18 cellular contexts compared by ENCODE assay signal in the genomic region with DNA sequence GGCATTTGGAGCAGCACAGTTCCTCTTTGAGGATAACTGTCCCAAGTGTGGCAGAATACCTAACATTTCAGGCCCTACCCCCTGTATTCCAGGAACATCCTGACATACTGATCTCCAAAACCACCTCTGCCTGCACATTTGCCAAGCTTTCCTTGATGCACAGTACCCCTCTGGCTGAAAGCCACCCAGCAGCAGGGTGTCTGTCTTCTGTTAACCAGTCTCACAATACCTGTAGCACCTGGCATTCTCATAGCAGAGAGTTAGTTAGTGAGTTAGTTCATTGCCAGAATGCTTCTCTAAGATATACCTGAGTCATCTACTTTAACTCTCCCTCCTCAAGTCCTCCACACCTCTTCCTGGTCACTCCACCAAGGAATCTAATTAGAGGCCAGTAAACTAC. TPM values are rescaled to one million over a fixed set of nuclear protein-coding genes. Genes with fewer than 3 reads are reported as not detected.
DNase-seq lines count a peak whose midpoint lies in the region; ATAC-seq, FAIRE-seq and TF ChIP-seq lines count a peak whose summit lies in the region.
"Had no signal": no experiment of that assay in that cellular context is flagged by ENCODE, and none has a peak within 500 bp of the region (broad histone marks: within the 10 kb centered on the region; RNA-seq: fewer than 3 reads in every experiment).

No MANE protein-coding gene starts in this region.

- H3K4me1 ChIP-seq in DND-41 (ENCODE audit: insufficient read depth, low read length) (peaks cover 27% of the 10 kb centered on the region), left lung (no peaks in the 10 kb centered on the region)
- H3K4me1 ChIP-seq: neural progenitor cell, prostate gland, tibial artery had no signal

- H3K27ac ChIP-seq in DND-41 (ENCODE audit: low read length) (peak overlapping the region; percentile 68), left lung (no peak overlapping the region)
- H3K27ac ChIP-seq: hepatocyte, neural progenitor cell, prostate gland, tibial artery had no signal

- ATAC-seq in DND-41 (ENCODE audit: insufficient read depth, low read depth): peak; percentile 13; the same call in 1 of the 3 replicates
- ATAC-seq in naive thymus-derived CD8-positive, alpha-beta T cell: peak; percentile 52 to 64
- no peak for ATAC-seq in left lung

- no peaks in the 10 kb centered on the region for H3K9me3 ChIP-seq in DND-41 (ENCODE audit: insufficient read depth, low read length, severe bottlenecking)
- H3K9me3 ChIP-seq in left lung: no peaks in the 10 kb centered on the region
- H3K9me3 ChIP-seq: prostate gland, tibial artery had no signal

- POLR2A ChIA-PET in naive thymus-derived CD8-positive, alpha-beta T cell (lab: Charles Lee): interaction anchor here (0.9 to 6.1 kb wide), 6 partner anchors 11 to 70 kb away, joined by 3 to 100 read pairs (median 10); a partner anchor contains a TSS

- H3K9ac ChIP-seq in DND-41 (ENCODE audit: low read depth, low read length): peak overlapping the region; percentile 25; the same call in 1 of the 2 replicates
- H3K9ac ChIP-seq: neural progenitor cell had no signal

- peak overlapping the region; percentile 98 for H3K27ac Mint-ChIP-seq in activated T-helper 1 cell treated with anti-CD3 and anti-CD28 coated beads, Interleukin-12 subunit alpha, Interleukin-12 subunit beta, Interleukin-2, Interleukin-4 antibody, amounts not matched to agents 30 ng/mL and 10 ng/mL and 1 ng/mL, durations not matched to agents 14 hours and 24 hours and 36 hours
- peak overlapping the region; percentile 94 to 98 (median 98) for H3K27ac Mint-ChIP-seq in naive thymus-derived CD8-positive, alpha-beta T cell
- H3K27ac Mint-ChIP-seq: brain, neural progenitor cell had no signal

- H3K36me3 Mint-ChIP-seq in activated T-helper 1 cell treated with anti-CD3 and anti-CD28 coated beads, Interleukin-12 subunit alpha, Interleukin-12 subunit beta, Interleukin-2, Interleukin-4 antibody, amounts not matched to agents 30 ng/mL and 10 ng/mL and 1 ng/mL, durations not matched to agents 14 hours and 24 hours and 36 hours (ENCODE audit: low read depth): peaks cover 11% of the 10 kb centered on the region
- H3K36me3 Mint-ChIP-seq in naive thymus-derived CD8-positive, alpha-beta T cell: peaks cover 0 to 2% (median 0%) of the 10 kb centered on the region in 3 donors
- H3K36me3 Mint-ChIP-seq: brain, neural progenitor cell had no signal

- no peaks in the 10 kb centered on the region for H3K27me3 ChIP-seq in DND-41 (ENCODE audit: insufficient read depth, low read length, poor library complexity)
- no peaks in the 10 kb centered on the region for H3K27me3 ChIP-seq in left lung
- H3K27me3 ChIP-seq: hepatocyte, neural progenitor cell, tibial artery had no signal

- H3K27me3 Mint-ChIP-seq in activated T-helper 1 cell treated with anti-CD3 and anti-CD28 coated beads, Interleukin-12 subunit alpha, Interleukin-12 subunit beta, Interleukin-2, Interleukin-4 antibody, amounts not matched to agents 30 ng/mL and 10 ng/mL and 1 ng/mL, durations not matched to agents 14 hours and 24 hours and 36 hours (ENCODE audit: insufficient read depth): no peaks in the 10 kb centered on the region
- no peaks in the 10 kb centered on the region for H3K27me3 Mint-ChIP-seq in naive thymus-derived CD8-positive, alpha-beta T cell
- H3K27me3 Mint-ChIP-seq: brain had no signal

- peak overlapping the region; percentile 56 for H3K4me3 Mint-ChIP-seq in activated T-helper 1 cell treated with anti-CD3 and anti-CD28 coated beads, Interleukin-12 subunit alpha, Interleukin-12 subunit beta, Interleukin-2, Interleukin-4 antibody, amounts not matched to agents 30 ng/mL and 10 ng/mL and 1 ng/mL, durations not matched to agents 14 hours and 24 hours and 36 hours
- H3K4me3 Mint-ChIP-seq in naive thymus-derived CD8-positive, alpha-beta T cell: peak overlapping the region in 9 of 10 donors; percentile 57 to 76 (median 73)
- H3K4me3 Mint-ChIP-seq: brain, neural progenitor cell had no signal

- no peak overlapping the region for H2AFZ ChIP-seq in DND-41 (ENCODE audit: low read depth, low read length)
- H2AFZ ChIP-seq: hepatocyte, neural progenitor cell had no signal

- intact Hi-C loops in activated T-helper 1 cell treated with anti-CD3 and anti-CD28 coated beads, Interleukin-12 subunit alpha, Interleukin-12 subunit beta, Interleukin-2, Interleukin-4 antibody, amounts not matched to agents 30 ng/mL and 10 ng/mL and 1 ng/mL, durations not matched to agents 14 hours and 24 hours and 36 hours (cut with micrococcal nuclease): loop anchor here (2.0 kb wide), 2 partner anchors 26 to 114 kb away; no protein-coding TSS in a partner anchor
- intact Hi-C loops in left lung (cut with DNase I): no loop called here

- no peak for TF ChIP-seq CTCF in DND-41 (IDR thresholded peaks at IDR 0.05; ENCODE audit: borderline replicate concordance, extremely low read depth, low read length, poor library complexity, severe bottlenecking)
- TF ChIP-seq CTCF in left lung (IDR thresholded peaks at IDR 0.05): no peak

- H3K4me2 ChIP-seq in DND-41 (ENCODE audit: insufficient read depth, low read length): peak overlapping the region; percentile 37
- H3K4me2 ChIP-seq: hepatocyte, neural progenitor cell had no signal

- H3K79me2 ChIP-seq in DND-41 (ENCODE audit: insufficient read depth, low read length): no peaks in the 10 kb centered on the region
- H3K79me2 ChIP-seq: hepatocyte had no signal

- H3K9me3 Mint-ChIP-seq in activated T-helper 1 cell treated with anti-CD3 and anti-CD28 coated beads, Interleukin-12 subunit alpha, Interleukin-12 subunit beta, Interleukin-2, Interleukin-4 antibody, amounts not matched to agents 30 ng/mL and 10 ng/mL and 1 ng/mL, durations not matched to agents 14 hours and 24 hours and 36 hours: no peaks in the 10 kb centered on the region
- no peaks in the 10 kb centered on the region for H3K9me3 Mint-ChIP-seq in naive thymus-derived CD8-positive, alpha-beta T cell
- H3K9me3 Mint-ChIP-seq: brain, neural progenitor cell had no signal

- H4K20me1 ChIP-seq in DND-41 (ENCODE audit: insufficient read depth, low read length): no peaks in the 10 kb centered on the region

- H3K4me3 ChIP-seq in DND-41 (ENCODE audit: low read depth in 1 of 2, low read length in 2 of 2) (no peak overlapping the region), left lung (no peak overlapping the region)
- H3K4me3 ChIP-seq: hepatocyte, neural progenitor cell, prostate gland, tibial artery had no signal

- H3K36me3 ChIP-seq in DND-41 (ENCODE audit: insufficient read depth, low read length): no peaks in the 10 kb centered on the region
- H3K36me3 ChIP-seq in left lung: no peaks in the 10 kb centered on the region
- H3K36me3 ChIP-seq: neural progenitor cell, prostate gland, tibial artery had no signal

- DNase-seq in NCI-H2171 treated with DMSO at 0.1 percent for 48 hours (lab: John Stamatoyannopoulos, UW): peak; percentile 10
- no peak for DNase-seq in NCI-H2171 (lab: John Stamatoyannopoulos, UW)
- DNase-seq in DND-41: no peak
- no peak for DNase-seq in activated T-helper 1 cell treated with anti-CD3 and anti-CD28 coated beads, Interleukin-12 subunit alpha, Interleukin-12 subunit beta, Interleukin-2, Interleukin-4 antibody, amounts not matched to agents 30 ng/mL and 10 ng/mL and 1 ng/mL, durations not matched to agents 14 hours and 24 hours and 36 hours (ENCODE audit: low spot score)
- DNase-seq in naive thymus-derived CD8-positive, alpha-beta T cell: peak in 2 of 10 donors; percentile 30 to 49
- DNase-seq in left lung: no peak
- DNase-seq in ureter (ENCODE audit: low spot score): no peak
- no peak for DNase-seq in GM19239 (ENCODE audit: insufficient read length, low spot score)
- DNase-seq: activated CD8-positive, alpha-beta memory T cell treated with anti-CD3 and anti-CD28 coated beads for 24 hours; activated gamma-delta T cell treated with Interleukin-2 at 50 U/mL for 16 hours; cortex of kidney; NCI-H1436 treated with DMSO at 0.1 percent for 48 hours; NCI-H345; tibial artery had no signal

- peaks cover 56% of the 10 kb centered on the region for H3K4me1 Mint-ChIP-seq in activated T-helper 1 cell treated with anti-CD3 and anti-CD28 coated beads, Interleukin-12 subunit alpha, Interleukin-12 subunit beta, Interleukin-2, Interleukin-4 antibody, amounts not matched to agents 30 ng/mL and 10 ng/mL and 1 ng/mL, durations not matched to agents 14 hours and 24 hours and 36 hours (ENCODE audit: low read depth)
- H3K4me1 Mint-ChIP-seq in naive thymus-derived CD8-positive, alpha-beta T cell: peaks cover 19 to 71% (median 49%) of the 10 kb centered on the region in 4 donors
- H3K4me1 Mint-ChIP-seq: brain had no signal

- no peak for FAIRE-seq in GM19239 (lab: Jason Lieb, UNC)

RNA-seq across cellular contexts. Expression of a gene that starts 46.1 kb away (rescaled TPM):
- 47.2 and 50.8 TPM in 2 replicates for total RNA-seq in activated T-helper 1 cell treated with anti-CD3 and anti-CD28 coated beads, Interleukin-12 subunit alpha, Interleukin-12 subunit beta, Interleukin-2, Interleukin-4 antibody, amounts not matched to agents 30 ng/mL and 10 ng/mL and 1 ng/mL, durations not matched to agents 14 hours and 24 hours and 36 hours
- 1,000 to 10,000 TPM; 1,319 to 1,437 TPM for total RNA-seq in naive thymus-derived CD8-positive, alpha-beta T cell
- polyA plus RNA-seq in naive thymus-derived CD8-positive, alpha-beta T cell: 100 to 1,000 TPM; 569 to 668 (median 661) TPM
- total RNA-seq in left lung (100 to 1,000 TPM; 101 to 144 TPM), ureter (34.9 TPM)

Comparison
In these comparisons a context has a peak if more than half of its experiments do, and no peak if none do; other contexts are left out.
1. RNA of a gene that starts 46.1 kb away (total RNA-seq): 1,319 to 1,437 TPM in naive thymus-derived CD8-positive, alpha-beta T cell; 101 to 144 TPM in left lung, 47.2 to 50.8 TPM in activated T-helper 1 cell treated with anti-CD3 and anti-CD28 coated beads, Interleukin-12 subunit alpha, Interleukin-12 subunit beta, Interleukin-2, Interleukin-4 antibody, amounts not matched to agents 30 ng/mL and 10 ng/mL and 1 ng/mL, durations not matched to agents 14 hours and 24 hours and 36 hours and 34.9 TPM in ureter (single experiment); every median in the first group is over 4 times any median in the second.